ENCODE assay signal across 2 cellular contexts in genomic region chr1:43537423-43538142, GRCh38.
TF ChIP-seq lines count a peak whose summit lies in the region.

No MANE protein-coding gene starts in this region.

TF ChIP-seq in IMR-90, 13 proteins besides CTCF, POLR2A, EP300 and RAD21:
- TF ChIP-seq MXI1 (IDR thresholded peaks at IDR 0.05; ENCODE audit: borderline replicate concordance, low read depth, low read length), result no peak
- no peak for TF ChIP-seq CHD1 (IDR thresholded peaks at IDR 0.05; ENCODE audit: low read depth, low read length)
- no peak for TF ChIP-seq FOS (IDR thresholded peaks at IDR 0.05; ENCODE audit: low read depth, low read length)
- no peak for TF ChIP-seq BHLHE40 (IDR thresholded peaks at IDR 0.05; ENCODE audit: low read depth, low read length)
- TF ChIP-seq, protein P1, sequence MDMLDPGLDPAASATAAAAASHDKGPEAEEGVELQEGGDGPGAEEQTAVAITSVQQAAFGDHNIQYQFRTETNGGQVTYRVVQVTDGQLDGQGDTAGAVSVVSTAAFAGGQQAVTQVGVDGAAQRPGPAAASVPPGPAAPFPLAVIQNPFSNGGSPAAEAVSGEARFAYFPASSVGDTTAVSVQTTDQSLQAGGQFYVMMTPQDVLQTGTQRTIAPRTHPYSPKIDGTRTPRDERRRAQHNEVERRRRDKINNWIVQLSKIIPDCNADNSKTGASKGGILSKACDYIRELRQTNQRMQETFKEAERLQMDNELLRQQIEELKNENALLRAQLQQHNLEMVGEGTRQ (IDR thresholded peaks at IDR 0.05; ENCODE audit: low read depth, low read length), result no peak
- no peak for TF ChIP-seq RCOR1 (IDR thresholded peaks at IDR 0.05; ENCODE audit: insufficient replicate concordance, low read length)
- no peak for TF ChIP-seq MAZ (IDR thresholded peaks at IDR 0.05; ENCODE audit: borderline replicate concordance, low read depth, low read length)
- TF ChIP-seq, protein P2, sequence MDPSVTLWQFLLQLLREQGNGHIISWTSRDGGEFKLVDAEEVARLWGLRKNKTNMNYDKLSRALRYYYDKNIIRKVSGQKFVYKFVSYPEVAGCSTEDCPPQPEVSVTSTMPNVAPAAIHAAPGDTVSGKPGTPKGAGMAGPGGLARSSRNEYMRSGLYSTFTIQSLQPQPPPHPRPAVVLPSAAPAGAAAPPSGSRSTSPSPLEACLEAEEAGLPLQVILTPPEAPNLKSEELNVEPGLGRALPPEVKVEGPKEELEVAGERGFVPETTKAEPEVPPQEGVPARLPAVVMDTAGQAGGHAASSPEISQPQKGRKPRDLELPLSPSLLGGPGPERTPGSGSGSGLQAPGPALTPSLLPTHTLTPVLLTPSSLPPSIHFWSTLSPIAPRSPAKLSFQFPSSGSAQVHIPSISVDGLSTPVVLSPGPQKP (IDR thresholded peaks at IDR 0.05; ENCODE audit: borderline replicate concordance, low read depth, low read length), result no peak
- TF ChIP-seq CEBPB (IDR thresholded peaks at IDR 0.05; ENCODE audit: low read depth, low read length), result no peak
- no peak for TF ChIP-seq MAFK (IDR thresholded peaks at IDR 0.05; ENCODE audit: low read depth, low read length)
- no peak for TF ChIP-seq RFX5 (IDR thresholded peaks at IDR 0.05; ENCODE audit: low read depth, low read length)
- no peak for TF ChIP-seq NFE2L2 (IDR thresholded peaks at IDR 0.05; ENCODE audit: low read depth, low read length)
- no peak for TF ChIP-seq SMC3 (IDR thresholded peaks at IDR 0.05; ENCODE audit: low read depth, low read length)
TF ChIP-seq in IMR-90: peak in this region for 0.

TF ChIP-seq in K562, 482 proteins besides CTCF, POLR2A, EP300 and RAD21:
- TF ChIP-seq MAX (CRISPR knock-in tag; IDR thresholded peaks at IDR 0.05) (peak; percentile 48; the same call in 1 of the 2 replicates), MAFG (tag; conservative IDR thresholded peaks at IDR 0.05) (0 out of 2 replicates have a peak, but pooled peaks have one; percentile 29), C11orf30 (IDR thresholded peaks at IDR 0.05; ENCODE audit: low read depth) (0 out of 2 replicates have a peak, but pooled peaks have one; percentile 23), RBM22 (IDR thresholded peaks at IDR 0.05; ENCODE audit: low read depth, low read length, poor library complexity, severe bottlenecking) (no peak), ZKSCAN1 (IDR thresholded peaks at IDR 0.05; ENCODE audit: low read depth, low read length) (peak; percentile 94)
